In genomic region chrX:153778151-153778551, GRCh38 we compare ENCODE assay signal across 25 cellular contexts. TPM values are rescaled to one million over a fixed set of nuclear protein-coding genes. Genes with fewer than 3 reads are reported as not detected.
DNase-seq lines count a peak whose midpoint lies in the region; ATAC-seq, FAIRE-seq and TF ChIP-seq lines count a peak whose summit lies in the region.
"Had no signal": no experiment of that assay in that cellular context is flagged by ENCODE, and none has a peak within 500 bp of the region (broad histone marks: within the 10 kb centered on the region; RNA-seq: fewer than 3 reads in every experiment).

No MANE protein-coding gene starts in this region.

- no peak overlapping the region for H3K27ac Mint-ChIP-seq in glutamatergic neuron (ENCODE audit: unreplicated experiment)
- H3K27ac Mint-ChIP-seq: B cell; CD4-positive, CD25-positive, alpha-beta regulatory T cell; H9 had no signal

- H3K36me3 Mint-ChIP-seq in glutamatergic neuron (ENCODE audit: unreplicated experiment): no peaks in the 10 kb centered on the region
- H3K36me3 Mint-ChIP-seq: CD4-positive, CD25-positive, alpha-beta regulatory T cell had no signal

- no peak for FAIRE-seq in urothelium cell line (lab: Jason Lieb, UNC)
- FAIRE-seq: GM12878, HepG2 had no signal

- H3K27me3 ChIP-seq in right atrium auricular region: no peaks in the 10 kb centered on the region
- H3K27me3 ChIP-seq: Peyer's patch had no signal

- H3K4me3 Mint-ChIP-seq in glutamatergic neuron (ENCODE audit: unreplicated experiment): no peak overlapping the region
- H3K4me3 Mint-ChIP-seq: B cell; CD4-positive, CD25-positive, alpha-beta regulatory T cell; H9 had no signal

- H3K9me3 ChIP-seq in right atrium auricular region: no peaks in the 10 kb centered on the region
- H3K9me3 ChIP-seq: Peyer's patch had no signal

- H3K4me1 Mint-ChIP-seq in glutamatergic neuron (ENCODE audit: low read depth, unreplicated experiment): no peaks in the 10 kb centered on the region

- peaks cover 0 to 25% of the 10 kb centered on the region in 2 donors for H3K4me1 ChIP-seq in right atrium auricular region

- no peaks in the 10 kb centered on the region for H3K27me3 Mint-ChIP-seq in glutamatergic neuron (ENCODE audit: unreplicated experiment)

- no peaks in the 10 kb centered on the region for H3K36me3 ChIP-seq in right atrium auricular region
- H3K36me3 ChIP-seq: Peyer's patch had no signal

- TF ChIP-seq CTCF in right atrium auricular region (IDR thresholded peaks at IDR 0.05): no peak
- TF ChIP-seq CTCF in glutamatergic neuron (IDR thresholded peaks at IDR 0.05; ENCODE audit: partially characterized antibody, unreplicated experiment): no peak

- ATAC-seq in left ventricle myocardium superior (no peak), GM19023 (IDR thresholded peaks at IDR 0.05; ENCODE audit: unreplicated experiment) (no peak)
- ATAC-seq: HepG2 had no signal

- intact Hi-C loops in left ventricle myocardium superior (cut with micrococcal nuclease): no loop called here

- no peak overlapping the region for H3K4me3 ChIP-seq in right atrium auricular region
- H3K4me3 ChIP-seq: GM12878, Peyer's patch, SK-N-MC had no signal

- DNase-seq in NCI-H2171 treated with DMSO at 0.1 percent for 48 hours (lab: John Stamatoyannopoulos, UW) (peak; percentile 38), NCI-H2171 (lab: John Stamatoyannopoulos, UW) (no peak), left ventricle myocardium superior (peak; percentile 6), right atrium auricular region (ENCODE audit: low spot score) (no peak), glutamatergic neuron (peak; percentile 0), urothelium cell line (ENCODE audit: low spot score) (no peak), SIG-M5 (lab: John Stamatoyannopoulos, UW) (no peak)
- DNase-seq: CD4-positive, CD25-positive, alpha-beta regulatory T cell; COR-L47; DND-41; H9; NCI-H1092; NCI-H345; NCI-H524; NCI-H774; Peyer's patch; SHP77; SW 1271 had no signal

- no peaks in the 10 kb centered on the region for H3K9me3 Mint-ChIP-seq in glutamatergic neuron (ENCODE audit: unreplicated experiment)

- H3K27ac ChIP-seq in right atrium auricular region: no peak overlapping the region
- H3K27ac ChIP-seq: HL-60, Peyer's patch, SK-N-MC had no signal

RNA-seq across cellular contexts. Expression of gene SRPK3, which starts 2.7 kb away (rescaled TPM):
- total RNA-seq in left ventricle myocardium superior (43.6 TPM), right atrium auricular region (10 to 100 TPM; 19.4 to 24.6 TPM), glutamatergic neuron (ENCODE audit: unreplicated experiment) (not detected)
- total RNA-seq: B cell; CD4-positive, CD25-positive, alpha-beta regulatory T cell; GM12878; H9; OCI-LY7 had no signal

RNA-seq across cellular contexts. Expression of gene PLXNB3, which starts 14.1 kb away (rescaled TPM):
- total RNA-seq in left ventricle myocardium superior: 2.4 TPM
- 1 to 10 TPM; 5.6 to 8.2 TPM for total RNA-seq in right atrium auricular region
- 5.8 TPM for total RNA-seq in glutamatergic neuron (ENCODE audit: unreplicated experiment)
- total RNA-seq: B cell, OCI-LY7 had no signal

RNA-seq across cellular contexts. Expression of gene IDH3G, which starts 16.0 kb away (rescaled TPM):
- total RNA-seq in left ventricle myocardium superior (81.2 TPM), right atrium auricular region (100 to 1,000 TPM; 116 to 135 TPM), glutamatergic neuron (ENCODE audit: unreplicated experiment) (56.7 TPM)

RNA-seq across cellular contexts. Expression of gene SSR4, which starts 16.3 kb away (rescaled TPM):
- 145 TPM for total RNA-seq in left ventricle myocardium superior
- total RNA-seq in right atrium auricular region: 100 to 1,000 TPM; 219 to 238 TPM
- 277 TPM for total RNA-seq in glutamatergic neuron (ENCODE audit: unreplicated experiment)

RNA-seq across cellular contexts. Expression of gene PDZD4, which starts 52.2 kb away (rescaled TPM):
- total RNA-seq in left ventricle myocardium superior (2.6 TPM), right atrium auricular region (1 to 10 TPM; 2.1 to 7.1 TPM), glutamatergic neuron (ENCODE audit: unreplicated experiment) (41.8 TPM)
- total RNA-seq: B cell, HepG2, OCI-LY7 had no signal

Comparison
In these comparisons a context has a peak if more than half of its experiments do, and no peak if none do; other contexts are left out.
1. DNase-seq: peak in NCI-H2171 treated with DMSO at 0.1 percent for 48 hours (single experiment), left ventricle myocardium superior (single experiment) and glutamatergic neuron (single experiment); none in NCI-H2171 (single experiment), right atrium auricular region (single experiment), urothelium cell line (single experiment) and SIG-M5 (single experiment).
2. RNA of gene SRPK3, which starts 2.7 kb away (total RNA-seq): 43.6 TPM in left ventricle myocardium superior (single experiment) and 19.4 to 24.6 TPM in right atrium auricular region; not detected in glutamatergic neuron (single experiment); every median in the first group is over 10 times any median in the second.